1 cellular context compared by ENCODE assay signal in genomic region chr18:35197286-35197685, GRCh38.
TF ChIP-seq lines count a peak whose summit lies in the region.

No MANE protein-coding gene starts in this region.

TF ChIP-seq in GM23338, 12 proteins besides CTCF, POLR2A, EP300 and RAD21 (continued from another document):
- TF ChIP-seq ZNF462 (CRISPR knock-in tag; IDR thresholded peaks at IDR 0.05) (no peak), POLR2AphosphoS5 (IDR thresholded peaks at IDR 0.05; ENCODE audit: low read depth) (no peak), STAT1 (IDR thresholded peaks at IDR 0.05; ENCODE audit: unreplicated experiment) (no peak)
